15 cellular contexts compared by ENCODE assay signal in the genomic region with DNA sequence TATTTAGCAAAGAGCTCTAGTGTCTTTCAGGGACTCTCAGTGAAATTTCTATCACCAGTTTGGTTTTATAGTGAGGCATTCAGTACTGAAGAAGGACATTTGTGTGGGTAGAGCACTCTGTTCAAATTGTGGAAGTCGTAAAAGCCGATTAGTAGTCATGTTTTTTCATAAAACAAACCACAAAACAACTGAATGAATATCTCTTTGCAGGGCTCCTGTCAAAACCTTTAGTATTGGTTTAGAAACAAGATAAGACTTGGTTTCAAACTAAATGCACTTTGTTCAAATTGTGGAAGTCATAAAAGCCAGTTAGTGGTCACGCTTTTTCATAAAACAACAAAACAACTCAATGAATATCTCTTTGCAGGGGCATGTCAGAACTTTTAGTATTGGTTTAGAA. TPM values are rescaled to one million over a fixed set of nuclear protein-coding genes. Genes with fewer than 3 reads are reported as not detected.
DNase-seq lines count a peak whose midpoint lies in the region; ATAC-seq and TF ChIP-seq lines count a peak whose summit lies in the region.
"Had no signal": no experiment of that assay in that cellular context is flagged by ENCODE, and none has a peak within 500 bp of the region (broad histone marks: within the 10 kb centered on the region; RNA-seq: fewer than 3 reads in every experiment).

No MANE protein-coding gene starts in this region.

- no peak for TF ChIP-seq EP300 in upper lobe of left lung (IDR thresholded peaks at IDR 0.05)

- ATAC-seq in GM19452 (IDR thresholded peaks at IDR 0.05; ENCODE audit: unreplicated experiment) (peak; percentile 66), HG03025 (IDR thresholded peaks at IDR 0.05; ENCODE audit: low FRiP score, unreplicated experiment) (peak; percentile 88), upper lobe of left lung (ENCODE audit: low FRiP score in 2 of 2) (no peak), GM19467 (IDR thresholded peaks at IDR 0.05; ENCODE audit: unreplicated experiment) (no peak), right lobe of liver (no peak)
- ATAC-seq: lower lobe of right lung had no signal

- H3K27me3 ChIP-seq in A673 (replicated peaks; ENCODE audit: insufficient read depth, low read depth, low read length, poor library complexity): no peaks in the 10 kb centered on the region
- H3K27me3 ChIP-seq in upper lobe of left lung: no peaks in the 10 kb centered on the region
- no peaks in the 10 kb centered on the region for H3K27me3 ChIP-seq in right lobe of liver

- CTCF ChIA-PET in A673 (lab: Charles Lee): no interaction called here

- H3K4me1 ChIP-seq in A673 (ENCODE audit: insufficient read depth, low read length, poor library complexity, severe bottlenecking): peaks cover 21% of the 10 kb centered on the region
- no peaks in the 10 kb centered on the region for H3K4me1 ChIP-seq in upper lobe of left lung
- H3K4me1 ChIP-seq in right lobe of liver: no peaks in the 10 kb centered on the region
- H3K4me1 ChIP-seq: lower lobe of right lung had no signal

- H3K4me3 ChIP-seq in A673 (ENCODE audit: low read depth, low read length, poor library complexity, severe bottlenecking) (no peak overlapping the region), upper lobe of left lung (no peak overlapping the region), right lobe of liver (no peak overlapping the region)
- H3K4me3 ChIP-seq: lower lobe of right lung had no signal

- TF ChIP-seq POLR2A in upper lobe of left lung (IDR thresholded peaks at IDR 0.05) (no peak), right lobe of liver (IDR thresholded peaks at IDR 0.05) (no peak)

- H3K36me3 ChIP-seq in A673 (ENCODE audit: insufficient read depth, low read length, poor library complexity, severe bottlenecking) (no peaks in the 10 kb centered on the region), upper lobe of left lung (no peaks in the 10 kb centered on the region), right lobe of liver (no peaks in the 10 kb centered on the region)
- H3K36me3 ChIP-seq: lower lobe of right lung had no signal

- no TSS peak for BruUV-seq in A673 (replicated peaks; lab: Mats Ljungman, UMichigan)

- H3K27ac ChIP-seq in A673 (ENCODE audit: low read depth, low read length, poor library complexity, severe bottlenecking): no peak overlapping the region
- H3K27ac ChIP-seq in upper lobe of left lung: no peak overlapping the region
- H3K27ac ChIP-seq in right lobe of liver: no peak overlapping the region
- H3K27ac ChIP-seq: lower lobe of right lung had no signal

- POLR2A ChIA-PET in A673 (lab: Charles Lee; ENCODE audit: low non-redundant PET): no interaction called here

- TF ChIP-seq CTCF in A673 (conservative IDR thresholded peaks at IDR 0.05; ENCODE audit: low read depth, low read length) (no peak), upper lobe of left lung (IDR thresholded peaks at IDR 0.05) (no peak), right lobe of liver (IDR thresholded peaks at IDR 0.05) (no peak)

- peak; percentile 57 for DNase-seq in A673 (ENCODE audit: low spot score)
- peak; percentile 40 for DNase-seq in NCI-H526 treated with DMSO at 0.1 percent for 48 hours (lab: John Stamatoyannopoulos, UW)
- no peak for DNase-seq in upper lobe of left lung
- DNase-seq in SW 1271 (lab: John Stamatoyannopoulos, UW): no peak
- DNase-seq in right lobe of liver: no peak
- DNase-seq: activated B cell treated with CpG ODN at 0.5 μM for 24 hours, activated gamma-delta T cell treated with Interleukin-2 at 50 U/mL for 16 hours, EL, lower lobe of right lung, trophoblast cell had no signal

- H3K9me3 ChIP-seq in A673 (ENCODE audit: low read depth, low read length, poor library complexity, severe bottlenecking) (no peaks in the 10 kb centered on the region), upper lobe of left lung (no peaks in the 10 kb centered on the region), right lobe of liver (no peaks in the 10 kb centered on the region)
- H3K9me3 ChIP-seq: lower lobe of right lung had no signal

- 60 to 70% methylated on average over 3 of the region's 3 CpGs for WGBS in upper lobe of left lung, 2 donors
- WGBS in right lobe of liver (ENCODE audit: insufficient coverage, low coverage, low lambda C conversion rate, missing lambda C conversion rate): 47% methylated on average over 3 of the region's 3 CpGs

- intact Hi-C loops in A673 (cut with micrococcal nuclease; ENCODE audit: unreplicated experiment): no loop called here
- intact Hi-C loops in right lobe of liver (cut with DNase I): no loop called here

RNA-seq across cellular contexts. Expression of gene ADGRF4, which starts 23.8 kb away (rescaled TPM):
- not detected in 2 replicates for total RNA-seq in A673 (2021)
- under 1 TPM in 4 of 6 donors, not detected in 2; 0.15 to 0.20 (median 0.18) TPM for total RNA-seq in upper lobe of left lung
- not detected for total RNA-seq in right lobe of liver
- total RNA-seq: activated B cell treated with CpG ODN at 0.5 μM for 24 hours, chondrocyte, frontal cortex, lower lobe of right lung had no signal

RNA-seq across cellular contexts. Expression of gene OPN5, which starts 59.7 kb away (rescaled TPM):
- total RNA-seq in A673 (2021) (not detected in 2 replicates), upper lobe of left lung (not detected), right lobe of liver (not detected)
- total RNA-seq: activated B cell treated with CpG ODN at 0.5 μM for 24 hours, chondrocyte, frontal cortex, lower lobe of right lung had no signal

Comparison
In these comparisons a context has a peak if more than half of its experiments do, and no peak if none do; other contexts are left out.
1. DNase-seq: peak in A673 (single experiment) and NCI-H526 treated with DMSO at 0.1 percent for 48 hours (single experiment); none in upper lobe of left lung (0 of 2), SW 1271 (0 of 2) and right lobe of liver (0 of 3).
2. ATAC-seq: peak in GM19452 (single experiment) and HG03025 (single experiment); none in upper lobe of left lung (0 of 2), GM19467 (single experiment) and right lobe of liver (0 of 4).